Comparison of ENCODE assay signal across 1 cellular context in genomic region chr4:184854673-184855072, GRCh38.
TF ChIP-seq lines count a peak whose summit lies in the region.

No MANE protein-coding gene starts in this region.

TF ChIP-seq in K562, 482 proteins besides CTCF, POLR2A, EP300 and RAD21 (continued from another document and continues in another):
- TF ChIP-seq USF2 (CRISPR knock-in tag; IDR thresholded peaks at IDR 0.05) (no peak), GABPB2 (CRISPR knock-in tag; conservative IDR thresholded peaks at IDR 0.05) (no peak), ZNF717 (CRISPR knock-in tag; IDR thresholded peaks at IDR 0.05) (no peak), ELK3 (CRISPR knock-in tag; IDR thresholded peaks at IDR 0.05) (no peak), IRF9 (tag; IDR thresholded peaks at IDR 0.05) (no peak), JUND (IDR thresholded peaks at IDR 0.05; ENCODE audit: borderline replicate concordance, low read depth, low read length) (peak; percentile 27; the same call in 1 of the 2 replicates), JUND (tag; IDR thresholded peaks at IDR 0.05; ENCODE audit: borderline replicate concordance, low read depth, low read length) (no peak; the same call in 2 of the 3 replicates), ZBTB11 (CRISPR knock-in tag; IDR thresholded peaks at IDR 0.05) (no peak), CEBPZ (IDR thresholded peaks at IDR 0.05; ENCODE audit: borderline replicate concordance, low read depth, low read length) (no peak), BRF1 (IDR thresholded peaks at IDR 0.05; ENCODE audit: borderline replicate concordance, extremely low read depth, insufficient read length) (no peak), NCOA6 (IDR thresholded peaks at IDR 0.05) (no peak), CBFA2T2 (conservative IDR thresholded peaks at IDR 0.05) (peak; percentile 47; the same call in 1 of the 2 replicates), THRA (IDR thresholded peaks at IDR 0.05) (no peak), ZC3H4 (CRISPR knock-in tag; IDR thresholded peaks at IDR 0.05; ENCODE audit: borderline replicate concordance) (no peak), ZNF217 (CRISPR knock-in tag; IDR thresholded peaks at IDR 0.05) (no peak), KLF16 (IDR thresholded peaks at IDR 0.05) (peak; percentile 68; the same call in 1 of the 2 replicates), FOXK1 (CRISPR knock-in tag; IDR thresholded peaks at IDR 0.05; ENCODE audit: borderline replicate concordance) (no peak), STAG1 (CRISPR knock-in tag; IDR thresholded peaks at IDR 0.05; ENCODE audit: borderline replicate concordance) (no peak), ZNF134 (CRISPR knock-in tag; conservative IDR thresholded peaks at IDR 0.05) (no peak), ASH1L (IDR thresholded peaks at IDR 0.05; ENCODE audit: borderline replicate concordance, low read depth, partially characterized antibody) (no peak), TSHZ1 (CRISPR knock-in tag; IDR thresholded peaks at IDR 0.05) (no peak), CHCHD3 (CRISPR knock-in tag; IDR thresholded peaks at IDR 0.05) (no peak), ZNF23 (CRISPR knock-in tag; IDR thresholded peaks at IDR 0.05) (no peak), MEIS2 (IDR thresholded peaks at IDR 0.05; ENCODE audit: partially characterized antibody) (peak; percentile 17), NCOA1 (IDR thresholded peaks at IDR 0.05; ENCODE audit: low read depth) (no peak; the same call in 1 of the 2 replicates), MAX (CRISPR knock-in tag; IDR thresholded peaks at IDR 0.05) (no peak), TAL1 (IDR thresholded peaks at IDR 0.05) (peak; percentile 71), HMG20B (CRISPR knock-in tag; IDR thresholded peaks at IDR 0.05) (no peak), MCM7 (IDR thresholded peaks at IDR 0.05) (no peak), NR1H2 (CRISPR knock-in tag; IDR thresholded peaks at IDR 0.05) (no peak), NR3C1 (CRISPR knock-in tag; IDR thresholded peaks at IDR 0.05) (no peak), PML (IDR thresholded peaks at IDR 0.05; ENCODE audit: low read length) (peak; percentile 42; the same call in 1 of the 2 replicates), ATF4 (CRISPR knock-in tag; IDR thresholded peaks at IDR 0.05) (0 out of 2 replicates have a peak, but pooled peaks have one; percentile 19), TGIF2 (CRISPR knock-in tag; IDR thresholded peaks at IDR 0.05) (no peak), GABPA (tag; conservative IDR thresholded peaks at IDR 0.05; ENCODE audit: low read depth) (peak; percentile 41; the same call in 1 of the 2 replicates), MCM2 (IDR thresholded peaks at IDR 0.05; ENCODE audit: low read depth) (no peak), TARDBP (IDR thresholded peaks at IDR 0.05) (no peak), ZNF696 (CRISPR knock-in tag; conservative IDR thresholded peaks at IDR 0.05) (no peak), ELF2 (CRISPR knock-in tag; IDR thresholded peaks at IDR 0.05) (no peak), SOX6 (IDR thresholded peaks at IDR 0.05) (peak; percentile 47; the same call in 1 of the 2 replicates), CBFB (CRISPR knock-in tag; IDR thresholded peaks at IDR 0.05) (no peak), ZBTB5 (IDR thresholded peaks at IDR 0.05) (no peak), KDM5B (IDR thresholded peaks at IDR 0.05; ENCODE audit: insufficient replicate concordance, low read depth, low read length) (no peak), ZNF699 (CRISPR knock-in tag; IDR thresholded peaks at IDR 0.05; ENCODE audit: insufficient replicate concordance) (no peak), ARHGAP35 (IDR thresholded peaks at IDR 0.05; ENCODE audit: partially characterized antibody) (no peak)
